13 cellular contexts compared by ENCODE assay signal in genomic region chr19:8393871-8394250, GRCh38. TPM values are rescaled to one million over a fixed set of nuclear protein-coding genes. Genes with fewer than 3 reads are reported as not detected.
DNase-seq lines count a peak whose midpoint lies in the region; ATAC-seq and TF ChIP-seq lines count a peak whose summit lies in the region.
"Had no signal": no experiment of that assay in that cellular context is flagged by ENCODE, and none has a peak within 500 bp of the region (broad histone marks: within the 10 kb centered on the region; RNA-seq: fewer than 3 reads in every experiment).

No MANE protein-coding gene starts in this region.

- POLR2A ChIA-PET in PC-9 (lab: Charles Lee; ENCODE audit: unreplicated experiment), result no interaction called here
- POLR2A ChIA-PET in activated CD4-positive, alpha-beta memory T cell treated with anti-CD3 and anti-CD28 coated beads, Interleukin-2, amount 10 ng/mL, durations not matched to agents 7 days and 5 days (lab: Charles Lee), result interaction anchor here (1.5 kb wide), 1 partner anchor 30 kb away, joined by 3 read pairs; the partner anchor contains the start of gene ANGPTL4

- H3K4me3 Mint-ChIP-seq in activated CD4-positive, alpha-beta memory T cell treated with anti-CD3 and anti-CD28 coated beads, Interleukin-2, amount 10 ng/mL, durations not matched to agents 7 days and 5 days, result no peak overlapping the region

- H3K9me2 ChIP-seq in PC-9 (ENCODE audit: insufficient read depth), result no peaks in the 10 kb centered on the region

- H3K36me3 ChIP-seq in PC-9 (ENCODE audit: low read depth) (no peaks in the 10 kb centered on the region), colonic mucosa (no peaks in the 10 kb centered on the region)

- CTCF ChIA-PET in PC-9 (lab: Charles Lee), result interaction anchor here (0.8 kb wide), 1 partner anchor 19 kb away, joined by 5 read pairs; the partner anchor contains the start of gene MARCHF2
- CTCF ChIA-PET in activated CD4-positive, alpha-beta memory T cell treated with anti-CD3 and anti-CD28 coated beads, Interleukin-2, amount 10 ng/mL, durations not matched to agents 7 days and 5 days (lab: Charles Lee), result interaction anchor here (1.4 to 2.6 kb wide), 2 partner anchors 19 to 40 kb away, joined by 5 to 7 read pairs; partner anchors contain the start of gene MARCHF2

- no peak for TF ChIP-seq CTCF in PC-9 (conservative IDR thresholded peaks at IDR 0.05)
- TF ChIP-seq CTCF in colonic mucosa (IDR thresholded peaks at IDR 0.05), result no peak

- H3K4me3 ChIP-seq in PC-9 (no peak overlapping the region), colonic mucosa (no peak overlapping the region)

- intact Hi-C loops in PC-9 (cut with micrococcal nuclease; ENCODE audit: unreplicated experiment) (no loop called here), colonic mucosa (cut with DNase I) (no loop called here)

- no peaks in the 10 kb centered on the region for H3K27me3 ChIP-seq in PC-9 (ENCODE audit: insufficient read depth, low read depth)
- H3K27me3 ChIP-seq in colonic mucosa, result no peaks in the 10 kb centered on the region

- peaks cover 23% of the 10 kb centered on the region; the same call in 1 of the 2 replicates for H3F3A ChIP-seq in PC-9 (ENCODE audit: insufficient read depth, low read depth)

- H3K9me3 Mint-ChIP-seq in activated CD4-positive, alpha-beta memory T cell treated with anti-CD3 and anti-CD28 coated beads, Interleukin-2, amount 10 ng/mL, durations not matched to agents 7 days and 5 days, result no peaks in the 10 kb centered on the region

- BruUV-seq in PC-9 (replicated peaks; lab: Mats Ljungman, UMichigan), result no TSS peak

- peaks cover 42% of the 10 kb centered on the region for H3K4me1 Mint-ChIP-seq in activated CD4-positive, alpha-beta memory T cell treated with anti-CD3 and anti-CD28 coated beads, Interleukin-2, amount 10 ng/mL, durations not matched to agents 7 days and 5 days

- peaks cover 81% of the 10 kb centered on the region for H3K79me2 ChIP-seq in PC-9 (ENCODE audit: low read depth)

- H3K27ac Mint-ChIP-seq in activated CD4-positive, alpha-beta memory T cell treated with anti-CD3 and anti-CD28 coated beads, Interleukin-2, amount 10 ng/mL, durations not matched to agents 7 days and 5 days, result no peak overlapping the region

- H4K20me1 ChIP-seq in PC-9 (ENCODE audit: insufficient read depth), result peaks cover 77% of the 10 kb centered on the region

- H2AFZ ChIP-seq in PC-9, result no peak overlapping the region

- ATAC-seq in GM21423 (IDR thresholded peaks at IDR 0.05; ENCODE audit: unreplicated experiment), result no peak

- peaks cover 29% of the 10 kb centered on the region for H3K4me1 ChIP-seq in PC-9 (replicated peaks; ENCODE audit: insufficient read depth)
- H3K4me1 ChIP-seq in colonic mucosa, result peaks cover 14% of the 10 kb centered on the region

- H3K4me2 ChIP-seq in PC-9, result no peak overlapping the region

- no peak for DNase-seq in PC-9
- no peak for DNase-seq in colonic mucosa
- DNase-seq in middle frontal gyrus (ENCODE audit: extremely low spot score, low spot score), result peak; percentile 39
- DNase-seq in superior temporal gyrus (ENCODE audit: extremely low spot score), result peak; percentile 93
- no peak for DNase-seq in DMS79 treated with DMSO at 0.1 percent for 48 hours (lab: John Stamatoyannopoulos, UW)
- DNase-seq in activated CD4-positive, alpha-beta memory T cell treated with anti-CD3 and anti-CD28 coated beads, Interleukin-2, amount 10 ng/mL, durations not matched to agents 7 days and 5 days, result no peak
- DNase-seq in activated gamma-delta T cell treated with Interleukin-2 at 50 U/mL for 16 hours, result no peak
- DNase-seq: DMS 273 treated with DMSO at 0.1 percent for 48 hours, KG1, NCI-H2081 treated with DMSO at 0.1 percent for 48 hours, T1000 had no signal

- peak overlapping the region in 1 of 2 donors; percentile 24 for H3K9ac ChIP-seq in colonic mucosa (ENCODE audit: low read depth in 2 of 2, low read length in 2 of 2)

- peak overlapping the region; percentile 24; the same call in 1 of the 2 replicates for H3K27ac ChIP-seq in PC-9
- H3K27ac ChIP-seq in colonic mucosa, result peak overlapping the region; percentile 13

- H3K36me3 Mint-ChIP-seq in activated CD4-positive, alpha-beta memory T cell treated with anti-CD3 and anti-CD28 coated beads, Interleukin-2, amount 10 ng/mL, durations not matched to agents 7 days and 5 days (ENCODE audit: low read depth), result peaks cover 3% of the 10 kb centered on the region

- H3K9me3 ChIP-seq in PC-9 (ENCODE audit: insufficient read depth, low read depth), result no peaks in the 10 kb centered on the region
- no peaks in the 10 kb centered on the region for H3K9me3 ChIP-seq in colonic mucosa

- H3K27me3 Mint-ChIP-seq in activated CD4-positive, alpha-beta memory T cell treated with anti-CD3 and anti-CD28 coated beads, Interleukin-2, amount 10 ng/mL, durations not matched to agents 7 days and 5 days, result no peaks in the 10 kb centered on the region

RNA-seq across cellular contexts. Expression of gene RAB11B, which starts 3.7 kb away (rescaled TPM):
- total RNA-seq in PC-9 (2021) (119 and 126 TPM in 2 replicates), colonic mucosa (100 to 1,000 TPM; 117 to 127 TPM)
- 10 to 100 TPM; 90.9 to 93.7 TPM for total RNA-seq in activated CD4-positive, alpha-beta memory T cell treated with anti-CD3 and anti-CD28 coated beads, Interleukin-2, amount 10 ng/mL, durations not matched to agents 7 days and 5 days

RNA-seq across cellular contexts. Expression of gene MARCHF2, which starts 19.2 kb away (rescaled TPM):
- 16.6 and 25.2 TPM in 2 replicates for total RNA-seq in PC-9 (2021)
- total RNA-seq in colonic mucosa, result 10 to 100 TPM; 18.8 to 33.1 TPM
- total RNA-seq in activated CD4-positive, alpha-beta memory T cell treated with anti-CD3 and anti-CD28 coated beads, Interleukin-2, amount 10 ng/mL, durations not matched to agents 7 days and 5 days, result 10 to 100 TPM; 20.6 to 20.8 TPM

RNA-seq across cellular contexts. Expression of gene ANGPTL4, which starts 29.9 kb away (rescaled TPM):
- total RNA-seq in PC-9 (2021), result 0.30 TPM in 1 of 2 replicates, not detected in the other
- 1 to 10 TPM; 7.7 to 8.1 TPM for total RNA-seq in colonic mucosa
- total RNA-seq in activated CD4-positive, alpha-beta memory T cell treated with anti-CD3 and anti-CD28 coated beads, Interleukin-2, amount 10 ng/mL, durations not matched to agents 7 days and 5 days, result 1 to 10 TPM; 1.2 to 1.4 TPM
- total RNA-seq: OCI-LY7 had no signal

RNA-seq across cellular contexts. Expression of gene KANK3, which starts 50.8 kb away (rescaled TPM):
- 0.37 and 1.6 TPM in 2 replicates for total RNA-seq in PC-9 (2021)
- total RNA-seq in colonic mucosa, result 1 to 10 TPM; 1.7 to 2.7 TPM
- 1 to 10 TPM; 7.4 to 8.7 TPM for total RNA-seq in activated CD4-positive, alpha-beta memory T cell treated with anti-CD3 and anti-CD28 coated beads, Interleukin-2, amount 10 ng/mL, durations not matched to agents 7 days and 5 days

RNA-seq across cellular contexts. Expression of gene HNRNPM, which starts 50.9 kb away (rescaled TPM):
- 220 and 239 TPM in 2 replicates for total RNA-seq in PC-9 (2021)
- total RNA-seq in colonic mucosa, result 100 to 1,000 TPM; 122 to 339 TPM
- total RNA-seq in activated CD4-positive, alpha-beta memory T cell treated with anti-CD3 and anti-CD28 coated beads, Interleukin-2, amount 10 ng/mL, durations not matched to agents 7 days and 5 days, result 100 to 1,000 TPM; 205 to 211 TPM

Comparison
In these comparisons a context has a peak if more than half of its experiments do, and no peak if none do; other contexts are left out.
1. DNase-seq: peak in middle frontal gyrus (single experiment) and superior temporal gyrus (single experiment); none in PC-9 (0 of 2), colonic mucosa (single experiment), DMS79 treated with DMSO at 0.1 percent for 48 hours (single experiment), activated CD4-positive, alpha-beta memory T cell treated with anti-CD3 and anti-CD28 coated beads, Interleukin-2, amount 10 ng/mL, durations not matched to agents 7 days and 5 days (single experiment) and activated gamma-delta T cell treated with Interleukin-2 at 50 U/mL for 16 hours (single experiment).